Comparison of ENCODE assay signal across 33 cellular contexts in the genomic region with DNA sequence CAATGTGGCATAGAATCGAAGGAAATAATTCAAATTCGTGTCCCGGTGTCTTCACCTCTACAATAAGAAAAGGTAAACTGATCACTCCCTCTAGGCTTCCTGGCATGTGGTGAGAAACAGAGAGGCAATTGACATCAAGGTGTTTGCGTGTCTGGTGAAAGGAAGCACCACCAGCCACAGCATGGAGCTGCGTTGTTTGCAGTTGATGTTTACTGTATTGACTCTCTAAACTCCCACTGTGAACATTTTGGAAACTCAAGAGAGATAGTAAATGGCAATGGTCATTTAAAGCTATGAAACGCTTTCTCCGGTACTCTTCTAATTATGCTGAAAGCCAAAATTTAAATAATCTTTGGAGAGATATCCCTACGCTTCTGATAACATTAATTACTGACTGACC.
"Had no signal": no experiment of that assay in that cellular context is flagged by ENCODE, and none has a peak within 500 bp of the region (broad histone marks: within the 10 kb centered on the region; RNA-seq: fewer than 3 reads in every experiment).

No MANE protein-coding gene starts in this region.

- H3K36me3 ChIP-seq: ascending aorta, cardiac muscle cell, Peyer's patch had no signal

- H3K4me3 ChIP-seq: ascending aorta, cardiac muscle cell, Peyer's patch had no signal

- ATAC-seq: activated CD8-positive, alpha-beta T cell treated with anti-CD3 and anti-CD28 coated beads, Interleukin-2, amount 10 ng/mL, durations not matched to agents 7 days and 5 days; PC-3 had no signal

- H3K27ac Mint-ChIP-seq: activated CD4-positive, alpha-beta T cell treated with anti-CD3 and anti-CD28 coated beads, Interleukin-2, amount 10 ng/mL, durations not matched to agents 24 days and 14 days; activated CD8-positive, alpha-beta T cell treated with anti-CD3 and anti-CD28 coated beads, Interleukin-2, amount 10 ng/mL, durations not matched to agents 7 days and 5 days; activated naive CD4-positive, alpha-beta T cell treated with anti-CD3 and anti-CD28 coated beads, Interleukin-2, amount 10 ng/mL, durations not matched to agents 7 days and 5 days; activated naive CD8-positive, alpha-beta T cell; activated T-cell treated with anti-CD3 and anti-CD28 coated beads, Interleukin-2, amount 50 U/mL, for 24 hours; activated T-helper 2 cell treated with anti-CD3 and anti-CD28 coated beads, Interferon-gamma antibody, Interleukin-2, Interleukin-4, amounts not matched to agents 10 μg/mL and 5 μg/mL and 100 μg/mL, durations not matched to agents 14 hours and 24 hours and 36 hours had no signal

- H3K36me3 Mint-ChIP-seq: activated naive CD8-positive, alpha-beta T cell had no signal

- H3K4me3 Mint-ChIP-seq: activated CD4-positive, alpha-beta T cell treated with anti-CD3 and anti-CD28 coated beads, Interleukin-2, amount 10 ng/mL, durations not matched to agents 24 days and 14 days; activated CD8-positive, alpha-beta T cell treated with anti-CD3 and anti-CD28 coated beads, Interleukin-2, amount 10 ng/mL, durations not matched to agents 7 days and 5 days; activated naive CD4-positive, alpha-beta T cell treated with anti-CD3 and anti-CD28 coated beads, Interleukin-2, amount 10 ng/mL, durations not matched to agents 7 days and 5 days; activated naive CD8-positive, alpha-beta T cell; activated T-cell treated with anti-CD3 and anti-CD28 coated beads, Interleukin-2, amount 50 U/mL, for 24 hours; central memory CD8-positive, alpha-beta T cell had no signal

- DNase-seq: activated CD4-positive, alpha-beta T cell treated with anti-CD3 and anti-CD28 coated beads, Interleukin-2, amount 10 ng/mL, durations not matched to agents 24 days and 14 days; activated CD4-positive, alpha-beta T cell treated with anti-CD3 and anti-CD28 coated beads, Interleukin-2, amount 50 U/mL, for 48 hours; activated CD4-positive, CD25-positive, alpha-beta regulatory T cell; activated CD8-positive, alpha-beta T cell treated with anti-CD3 and anti-CD28 coated beads, Interleukin-2, amount 10 ng/mL, durations not matched to agents 7 days and 5 days; activated gamma-delta T cell; activated naive CD4-positive, alpha-beta T cell treated with anti-CD3 and anti-CD28 coated beads, Interleukin-2, amount 10 ng/mL, durations not matched to agents 7 days and 5 days; activated T-cell treated with anti-CD3 and anti-CD28 coated beads, Interleukin-2, amount 50 U/mL, for 24 hours; amygdala; NCI-H1092 treated with DMSO at 0.1 percent for 48 hours; NCI-H1417; NCI-H1694; NCI-H1930; NCI-H2081 treated with DMSO at 0.1 percent for 48 hours; NCI-H226; NCI-H510A; NCI-H526; NCI-H748 treated with DMSO at 0.1 percent for 48 hours; NK-92 treated with Interleukin-12 subunit alpha and Interleukin-12 subunit beta, amount 100 ng/mL, for 24 hours; PC-3; Peyer's patch; RPMI8226; SIG-M5; SW 1271; T-helper 1 cell; T-helper 2 cell; T-helper 9 cell had no signal

- H3K9ac ChIP-seq: KMS-11 had no signal

- H3K9me3 ChIP-seq: ascending aorta, Peyer's patch had no signal

- H3K27ac ChIP-seq: ascending aorta, cardiac muscle cell, Peyer's patch, VCaP had no signal

- H3K27me3 Mint-ChIP-seq: activated naive CD8-positive, alpha-beta T cell; central memory CD8-positive, alpha-beta T cell had no signal

- H3K9me3 Mint-ChIP-seq: activated naive CD4-positive, alpha-beta T cell treated with anti-CD3 and anti-CD28 coated beads, Interleukin-2, amount 10 ng/mL, durations not matched to agents 7 days and 5 days; activated T-cell treated with anti-CD3 and anti-CD28 coated beads, Interleukin-2, amount 50 U/mL, for 24 hours; central memory CD8-positive, alpha-beta T cell had no signal

- H3K27me3 ChIP-seq: ascending aorta, cardiac muscle cell, Peyer's patch had no signal
